ENCODE assay signal across 26 cellular contexts in the genomic region with DNA sequence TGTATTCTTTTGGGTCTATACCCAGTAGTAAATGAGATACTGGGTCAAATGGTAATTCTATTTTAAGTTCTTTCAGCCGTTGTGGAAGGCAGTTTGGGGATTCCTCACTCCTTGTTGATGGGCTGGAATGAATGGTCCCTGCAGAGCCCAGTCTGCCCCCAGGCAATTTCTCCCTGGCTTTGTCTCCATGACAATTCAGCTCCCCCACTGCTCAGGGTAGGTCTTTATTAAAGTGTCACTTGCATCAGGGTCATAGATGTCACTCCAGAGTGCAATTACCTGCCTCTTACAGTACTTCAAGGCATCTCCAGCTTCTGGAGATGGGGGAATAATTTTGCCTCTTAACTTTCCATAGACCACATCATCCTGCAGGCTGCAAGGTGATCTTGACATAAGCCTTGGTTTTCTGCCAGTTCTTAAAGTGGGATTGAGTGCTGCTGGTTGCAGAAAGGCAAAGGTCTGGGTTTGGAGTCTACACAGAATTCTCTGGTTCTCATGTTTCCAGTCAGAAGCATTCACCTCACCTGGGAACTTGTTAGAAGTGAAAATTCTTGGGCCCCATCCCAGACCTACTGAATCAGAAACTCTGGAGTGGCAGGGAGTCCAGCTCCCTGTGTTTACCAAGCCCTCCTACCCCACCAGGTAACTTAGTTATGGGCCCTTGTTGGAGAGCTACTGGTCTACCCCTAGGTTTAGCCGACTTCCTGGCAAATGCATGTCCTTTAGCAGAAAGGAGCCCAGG.
DNase-seq lines count a peak whose midpoint lies in the region; ATAC-seq lines count a peak whose summit lies in the region.
"Had no signal": no experiment of that assay in that cellular context is flagged by ENCODE, and none has a peak within 500 bp of the region (broad histone marks: within the 10 kb centered on the region; RNA-seq: fewer than 3 reads in every experiment).

No MANE protein-coding gene starts in this region.

- H3K36me3 ChIP-seq in H7 (replicated peaks; ENCODE audit: control insufficient read depth, insufficient read depth, low read length), result no peaks in the 10 kb centered on the region; the same call in 1 of the 2 replicates
- H3K36me3 ChIP-seq in HUES64 (ENCODE audit: insufficient read depth, low read length), result peaks cover 20% of the 10 kb centered on the region

- DNase-seq in H7 (peak; percentile 24), iPS-NIHi7 (ENCODE audit: extremely low spot score) (peak; percentile 57), retina (peak; percentile 7), hypothalamus (lab: John Stamatoyannopoulos, UW) (no peak)
- DNase-seq: C1 segment of cervical spinal cord; CD4-positive, alpha-beta memory T cell; COR-L47; DMS53; EL; GF-D8; HFFc6; Karpas-422; NCI-H1092 treated with DMSO at 0.1 percent for 48 hours; NCI-H146; NCI-H1930; NCI-H2107; NCI-H524 treated with DMSO at 0.1 percent for 48 hours; NCI-H82; NK-92 treated with Interleukin-12 subunit alpha and Interleukin-12 subunit beta, amount 100 ng/mL, for 24 hours; Right ventricle myocardium superior; RPMI8226; T-cell had no signal

- peaks cover 15% of the 10 kb centered on the region for H3K4me1 ChIP-seq in HUES64 (ENCODE audit: insufficient read depth, low read length)

- no peak overlapping the region for H3K9ac ChIP-seq in HUES64 (ENCODE audit: low read depth, low read length)

- WGBS in HUES64, result 58% methylated on average over 2 of the region's 2 CpGs

- no peaks in the 10 kb centered on the region for H3K9me3 ChIP-seq in HUES64 (ENCODE audit: insufficient read depth, low read depth, low read length)

- H3K4me3 ChIP-seq in H7 (ENCODE audit: insufficient read depth, low read depth, low read length), result no peak overlapping the region
- no peak overlapping the region for H3K4me3 ChIP-seq in HUES64 (ENCODE audit: low read length)

- no peaks in the 10 kb centered on the region for H3K27me3 ChIP-seq in H7 (ENCODE audit: control insufficient read depth, insufficient read depth, low read length)
- no peaks in the 10 kb centered on the region for H3K27me3 ChIP-seq in HUES64 (ENCODE audit: insufficient read depth, low read length)

- H3K27ac ChIP-seq in HUES64 (ENCODE audit: low read depth, low read length), result peak overlapping the region; percentile 35; the same call in 1 of the 2 replicates

- ATAC-seq in GM19455 (IDR thresholded peaks at IDR 0.05; ENCODE audit: unreplicated experiment) (no peak), HG03025 (IDR thresholded peaks at IDR 0.05; ENCODE audit: low FRiP score, unreplicated experiment) (no peak)
- ATAC-seq: HepG2, T-cell had no signal

Comparison
In these comparisons a context has a peak if more than half of its experiments do, and no peak if none do; other contexts are left out.
1. DNase-seq: peak in H7 (single experiment), iPS-NIHi7 (single experiment) and retina (single experiment); none in hypothalamus (0 of 51).